Comparison of ENCODE assay signal across 29 cellular contexts in the genomic region with DNA sequence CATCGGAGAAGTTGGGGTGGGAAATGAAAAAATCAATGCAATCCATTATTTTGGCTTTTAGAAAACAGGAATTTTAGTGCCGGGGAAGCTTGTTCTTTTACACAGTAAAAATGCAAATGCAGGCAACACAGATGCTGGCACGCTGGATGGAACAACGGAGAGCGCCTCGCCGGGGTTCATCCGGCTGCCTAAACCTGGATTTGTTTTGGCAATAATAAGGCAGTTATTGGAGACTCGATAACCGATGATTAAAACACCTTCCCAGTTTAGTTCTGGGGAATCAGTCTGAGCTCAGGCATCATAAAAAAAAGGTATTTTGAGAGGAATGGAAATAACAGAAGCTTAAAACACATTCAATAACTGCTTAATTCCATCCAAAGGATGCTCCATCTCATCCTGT. TPM values are rescaled to one million over a fixed set of nuclear protein-coding genes. Genes with fewer than 3 reads are reported as not detected.
DNase-seq lines count a peak whose midpoint lies in the region; ATAC-seq, FAIRE-seq and TF ChIP-seq lines count a peak whose summit lies in the region.
"Had no signal": no experiment of that assay in that cellular context is flagged by ENCODE, and none has a peak within 500 bp of the region (broad histone marks: within the 10 kb centered on the region; RNA-seq: fewer than 3 reads in every experiment).

No MANE protein-coding gene starts in this region.

- no peak overlapping the region for H4K8ac ChIP-seq in trophoblast cell (ENCODE audit: low read depth, low read length)

- no peaks in the 10 kb centered on the region for H3K79me1 ChIP-seq in trophoblast cell (ENCODE audit: low read length)

- H3K36me3 ChIP-seq in GM23338 (ENCODE audit: insufficient read depth) (no peaks in the 10 kb centered on the region), kidney (ENCODE audit: control insufficient read depth in 1 of 2, insufficient read depth in 2 of 2, low read length in 2 of 2) (no peaks in the 10 kb centered on the region), trophoblast cell (ENCODE audit: control insufficient read depth in 1 of 2, insufficient read depth in 2 of 2, low read length in 2 of 2) (no peaks in the 10 kb centered on the region)
- H3K36me3 ChIP-seq: SJSA1 had no signal

- H3K18ac ChIP-seq in trophoblast cell (ENCODE audit: low read length): no peak overlapping the region

- no peak for ATAC-seq in GM23338
- ATAC-seq: HCT116 had no signal

- H4K91ac ChIP-seq in trophoblast cell (ENCODE audit: low read depth, low read length): no peak overlapping the region

- no peaks in the 10 kb centered on the region for H4K20me1 ChIP-seq in GM23338 (replicated peaks; ENCODE audit: insufficient read depth)

- no peak for FAIRE-seq in kidney (lab: Jason Lieb, UNC)
- FAIRE-seq: GM12892, HTR-8/SVneo, RCC 7860 had no signal

- no peak for TF ChIP-seq CTCF in GM23338 (conservative IDR thresholded peaks at IDR 0.05; ENCODE audit: low read depth in 2 of 2)
- TF ChIP-seq CTCF in dorsolateral prefrontal cortex (IDR thresholded peaks at IDR 0.05 in 54 of 56, conservative IDR thresholded peaks at IDR 0.05 in 2 of 56; ENCODE audit: low read depth in 1 of 56, partially characterized antibody in 56 of 56): peak in 2 of 56 donors; percentile 14 to 18
- TF ChIP-seq CTCF in kidney (IDR thresholded peaks at IDR 0.05; ENCODE audit: borderline replicate concordance, extremely low read depth, insufficient read depth): no peak

- H3K4me3 ChIP-seq in GM23338 (no peak overlapping the region), dorsolateral prefrontal cortex (peak overlapping the region; percentile 45 to 93 (median 80)), kidney (ENCODE audit: low read length in 2 of 2) (no peak overlapping the region), trophoblast cell (ENCODE audit: low read depth, low read length) (no peak overlapping the region)
- H3K4me3 ChIP-seq: SJSA1 had no signal

- H3K9me2 ChIP-seq in GM23338 (ENCODE audit: insufficient read depth): no peaks in the 10 kb centered on the region

- H3K9me3 ChIP-seq in kidney (ENCODE audit: control insufficient read depth in 1 of 2, low read length in 2 of 2) (no peaks in the 10 kb centered on the region), trophoblast cell (ENCODE audit: insufficient read depth, low read depth, low read length) (peaks cover 1% of the 10 kb centered on the region)
- H3K9me3 ChIP-seq: SJSA1 had no signal

- H3K4me2 ChIP-seq in GM23338 (no peak overlapping the region), trophoblast cell (ENCODE audit: low read length) (no peak overlapping the region)
- H3K4me2 ChIP-seq: KMS-11 had no signal

- H3K4me1 Mint-ChIP-seq in GM23338: peaks cover 19% of the 10 kb centered on the region

- intact Hi-C loops in dorsolateral prefrontal cortex (cut with DNase I): loop anchor here (2.0 to 5.0 kb wide), 4 partner anchors 57 to 132 kb away; no protein-coding TSS in a partner anchor
- intact Hi-C loops in kidney (cut with DNase I): no loop called here

- peak overlapping the region; percentile 14; the same call in 2 of the 3 replicates for H3K4me3 Mint-ChIP-seq in GM23338

- H3K27ac ChIP-seq in GM23338 (ENCODE audit: low read depth): no peak overlapping the region
- H3K27ac ChIP-seq in dorsolateral prefrontal cortex: peak overlapping the region; percentile 37 to 94 (median 85)
- no peak overlapping the region for H3K27ac ChIP-seq in kidney (ENCODE audit: low read depth in 2 of 2, low read length in 2 of 2)
- peak overlapping the region; percentile 73 for H3K27ac ChIP-seq in substantia nigra (ENCODE audit: low read depth, low read length, poor library complexity, severe bottlenecking)
- H3K27ac ChIP-seq in trophoblast cell (ENCODE audit: low read depth, low read length): no peak overlapping the region
- H3K27ac ChIP-seq: C4-2B, KMS-11, SJSA1 had no signal

- peaks cover 60% of the 10 kb centered on the region for H3K27me3 Mint-ChIP-seq in GM23338 (ENCODE audit: insufficient read depth, low read depth, poor library complexity)

- no peak overlapping the region for H2BK120ac ChIP-seq in trophoblast cell (ENCODE audit: insufficient read depth, low read length, poor library complexity)

- H2AFZ ChIP-seq in GM23338 (no peak overlapping the region), trophoblast cell (ENCODE audit: insufficient read depth, low read length, poor library complexity) (no peak overlapping the region)

- DNase-seq in GM23338 (ENCODE audit: low spot score): no peak
- peak in 4 of 10 donors; percentile 59 to 65 (median 62) for DNase-seq in dorsolateral prefrontal cortex
- DNase-seq in kidney: peak; percentile 26
- peak in 9 of 49 donors; percentile 15 to 50 (median 36) for DNase-seq in substantia nigra (lab: John Stamatoyannopoulos, UW)
- no peak for DNase-seq in NK-92 (lab: John Stamatoyannopoulos, UW; ENCODE audit: unreplicated experiment)
- DNase-seq in trophoblast cell: no peak
- no peak for DNase-seq in middle frontal gyrus (ENCODE audit: extremely low spot score, low spot score)
- DNase-seq in stimulated activated CD4-positive, alpha-beta T cell treated with anti-CD3 and anti-CD28 coated beads, Interleukin-12 subunit alpha, Interleukin-12 subunit beta, amount 100 ng/mL, for 4 hours: no peak
- DNase-seq: 8988T; Calu3; CD8-positive, alpha-beta memory T cell; DMS153; GOT3; IMR-90; NCI-H1105; NCI-H146; NCI-H2029; NCI-H2227 treated with DMSO at 0.1 percent for 48 hours; NCI-H510A; NCI-H774; OCI-M1 had no signal

- H3K9me3 Mint-ChIP-seq in GM23338: no peaks in the 10 kb centered on the region
- H3K9me3 Mint-ChIP-seq: CD8-positive, alpha-beta memory T cell had no signal

- no peak overlapping the region for H3K4ac ChIP-seq in trophoblast cell (ENCODE audit: low read depth, low read length)

- no peaks in the 10 kb centered on the region for H3F3A ChIP-seq in GM23338 (replicated peaks; ENCODE audit: low read depth)

- no peaks in the 10 kb centered on the region for H3K79me2 ChIP-seq in GM23338 (replicated peaks; ENCODE audit: insufficient read depth)
- H3K79me2 ChIP-seq in trophoblast cell (ENCODE audit: control insufficient read depth, insufficient read depth, low read length, poor library complexity): no peaks in the 10 kb centered on the region

- H3K36me3 Mint-ChIP-seq in GM23338 (ENCODE audit: low read depth): no peaks in the 10 kb centered on the region
- H3K36me3 Mint-ChIP-seq: CD8-positive, alpha-beta memory T cell had no signal

- no peak overlapping the region for H4K12ac ChIP-seq in trophoblast cell (ENCODE audit: low read depth, low read length)

- no CpG with 5 or more reads among the region's 10 CpGs for WGBS in trophoblast cell (ENCODE audit: extremely low coverage, insufficient coverage, insufficient read length)

- H3K4me1 ChIP-seq in GM23338 (ENCODE audit: insufficient read depth): peaks cover 10% of the 10 kb centered on the region; the same call in 1 of the 2 replicates
- peaks cover 0 to 11% of the 10 kb centered on the region in 2 donors for H3K4me1 ChIP-seq in kidney (ENCODE audit: control insufficient read depth in 1 of 2, insufficient read depth in 1 of 2, low read depth in 1 of 2, low read length in 2 of 2)
- H3K4me1 ChIP-seq in trophoblast cell (ENCODE audit: control insufficient read depth in 1 of 2, insufficient read depth in 2 of 2, low read length in 2 of 2): peaks cover 9 to 16% of the 10 kb centered on the region in 2 experiments
- H3K4me1 ChIP-seq: SJSA1 had no signal

- H3K27me3 ChIP-seq in GM23338 (ENCODE audit: insufficient read depth) (peaks cover 63% of the 10 kb centered on the region), dorsolateral prefrontal cortex (peaks cover 0 to 18% (median 0%) of the 10 kb centered on the region in 45 donors), trophoblast cell (ENCODE audit: insufficient read depth, low read length) (peaks cover 51% of the 10 kb centered on the region)

- no peak overlapping the region for H3K23ac ChIP-seq in trophoblast cell (ENCODE audit: low read length)

- H3K9ac ChIP-seq in kidney (ENCODE audit: low read length in 2 of 2) (no peak overlapping the region), trophoblast cell (ENCODE audit: low read length) (no peak overlapping the region)
- H3K9ac ChIP-seq: KMS-11 had no signal

- H2BK12ac ChIP-seq in trophoblast cell (ENCODE audit: low read length): no peak overlapping the region

- no peak overlapping the region for H3K14ac ChIP-seq in trophoblast cell (ENCODE audit: low read length)

- no peak overlapping the region for H2BK5ac ChIP-seq in trophoblast cell (ENCODE audit: low read depth, low read length, poor library complexity)

- no peak overlapping the region for H2AK5ac ChIP-seq in trophoblast cell (ENCODE audit: low read length)

- no peak overlapping the region for H3K27ac Mint-ChIP-seq in GM23338

TF ChIP-seq in GM23338, 12 proteins besides CTCF, POLR2A, EP300 and RAD21 (continues in another document):
- no peak for TF ChIP-seq ZNF114 (CRISPR knock-in tag; IDR thresholded peaks at IDR 0.05)

RNA-seq across cellular contexts. Expression of a gene that starts 2.9 kb away (rescaled TPM):
- 0.17 and 0.19 TPM in 2 replicates for total RNA-seq in GM23338 (2014; rRNA removed; shearing (Covaris generic))
- polyA plus RNA-seq in GM23338 (2016; fragmentation: Nextera tagmentation; extraction: Ambion mirVana) (0.28 TPM in 1 of 2 replicates, not detected in the other), kidney (ENCODE audit: insufficient read depth, low read depth, low replicate concordance) (0.95 TPM)
- total RNA-seq in dorsolateral prefrontal cortex (10 to 100 TPM; 16.1 to 61.7 (median 35.6) TPM), kidney (17.3 TPM)
- polyA plus RNA-seq in trophoblast cell (2013): 0.01 TPM in 1 of 2 replicates, not detected in the other
- total RNA-seq: G401, IMR-90 had no signal
- polyA plus RNA-seq: CD8-positive, alpha-beta memory T cell; IMR-90 had no signal

RNA-seq across cellular contexts. Expression of a gene that starts 30.4 kb away (rescaled TPM):
- total RNA-seq in GM23338 (2014; rRNA removed; shearing (Covaris generic)): 0.12 and 0.59 TPM in 2 replicates
- 0.12 and 1.4 TPM in 2 replicates for polyA plus RNA-seq in GM23338 (2016; fragmentation: Nextera tagmentation; extraction: Ambion mirVana)
- total RNA-seq in dorsolateral prefrontal cortex: 10 to 100 TPM in 5 of 120 experiments, 1 to 10 TPM in 115; 1.5 to 14.9 (median 4.6) TPM
- 2,527 TPM for total RNA-seq in kidney
- 9,664 TPM for polyA plus RNA-seq in kidney (ENCODE audit: insufficient read depth, low read depth, low replicate concordance)
- polyA plus RNA-seq in trophoblast cell (2013): not detected in 2 replicates
- total RNA-seq: G401, IMR-90, SJSA1 had no signal

Comparison
In these comparisons a context has a peak if more than half of its experiments do, and no peak if none do; other contexts are left out.
1. H3K27ac ChIP-seq: peak in dorsolateral prefrontal cortex (59 of 59) and substantia nigra (single experiment); none in GM23338 (single experiment), kidney (0 of 2) and trophoblast cell (single experiment).
2. H3K4me3 ChIP-seq: peak in dorsolateral prefrontal cortex (59 of 59); none in GM23338 (single experiment), kidney (0 of 2) and trophoblast cell (single experiment).
3. RNA of a gene that starts 2.9 kb away (total RNA-seq): 16.1 to 61.7 TPM in dorsolateral prefrontal cortex and 17.3 TPM in kidney (single experiment); 0.17 to 0.19 TPM in GM23338; every median in the first group is over 10 times any median in the second.
4. RNA of a gene that starts 30.4 kb away (total RNA-seq): 2,527 TPM in kidney (single experiment); 1.5 to 14.9 TPM in dorsolateral prefrontal cortex and 0.12 to 0.59 TPM in GM23338; every median in the first group is over 100 times any median in the second.